Comparison of ENCODE assay signal across 8 cellular contexts in the genomic region with DNA sequence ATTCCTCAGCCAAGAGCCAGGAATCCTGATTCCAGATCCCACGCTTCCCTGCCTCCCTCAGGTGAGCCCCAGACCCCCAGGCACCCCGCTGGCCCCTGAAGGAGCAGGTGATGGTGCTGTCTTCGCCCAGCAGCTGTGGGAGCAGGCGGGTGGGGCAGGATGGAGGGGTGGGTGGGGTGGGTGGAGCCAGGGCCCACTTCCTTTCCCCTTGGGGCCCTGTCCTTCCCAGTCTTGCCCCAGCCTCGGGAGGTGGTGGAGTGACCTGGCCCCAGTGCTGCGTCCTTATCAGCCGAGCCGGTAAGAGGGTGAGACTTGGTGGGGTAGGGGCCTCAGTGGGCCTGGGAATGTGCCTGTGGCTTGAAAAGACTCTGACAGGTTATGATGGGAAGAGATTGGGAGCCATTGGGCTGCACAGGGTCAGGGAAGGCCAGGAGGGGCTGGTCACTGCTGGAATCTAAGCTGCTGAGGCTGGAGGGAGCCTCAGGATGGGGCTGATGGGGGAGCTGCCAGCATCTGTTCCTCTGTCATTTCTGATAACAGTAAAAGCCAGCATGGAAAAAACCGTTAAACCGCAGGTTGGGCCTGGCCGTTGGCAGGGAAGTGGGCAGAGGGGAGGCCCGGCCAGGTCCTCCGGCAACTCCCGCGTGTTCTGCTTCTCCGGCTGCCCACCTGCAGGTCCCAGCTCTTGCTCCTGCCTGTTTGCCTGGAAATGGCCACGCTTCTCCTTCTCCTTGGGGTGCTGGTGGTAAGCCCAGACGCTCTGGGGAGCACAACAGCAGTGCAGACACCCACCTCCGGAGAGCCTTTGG. TPM values are rescaled to one million over a fixed set of nuclear protein-coding genes. Genes with fewer than 3 reads are reported as not detected.
DNase-seq lines count a peak whose midpoint lies in the region; ATAC-seq and TF ChIP-seq lines count a peak whose summit lies in the region.

A gene with protein sequence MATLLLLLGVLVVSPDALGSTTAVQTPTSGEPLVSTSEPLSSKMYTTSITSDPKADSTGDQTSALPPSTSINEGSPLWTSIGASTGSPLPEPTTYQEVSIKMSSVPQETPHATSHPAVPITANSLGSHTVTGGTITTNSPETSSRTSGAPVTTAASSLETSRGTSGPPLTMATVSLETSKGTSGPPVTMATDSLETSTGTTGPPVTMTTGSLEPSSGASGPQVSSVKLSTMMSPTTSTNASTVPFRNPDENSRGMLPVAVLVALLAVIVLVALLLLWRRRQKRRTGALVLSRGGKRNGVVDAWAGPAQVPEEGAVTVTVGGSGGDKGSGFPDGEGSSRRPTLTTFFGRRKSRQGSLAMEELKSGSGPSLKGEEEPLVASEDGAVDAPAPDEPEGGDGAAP (plus strand): TSS at position 228 of the 809 bp plus-strand sequence. CDS start 482 bp downstream, at position 710.

- H3K9me3 ChIP-seq in CD8-positive, alpha-beta T cell (ENCODE audit: low read length), result no peaks in the 10 kb centered on the region
- no peaks in the 10 kb centered on the region for H3K9me3 ChIP-seq in uterus

- H3K9me3 Mint-ChIP-seq in CD8-positive, alpha-beta T cell, result no peaks in the 10 kb centered on the region
- H3K9me3 Mint-ChIP-seq in IgD-negative memory B cell, result no peaks in the 10 kb centered on the region
- H3K9me3 Mint-ChIP-seq in activated CD8-positive, alpha-beta T cell treated with anti-CD3 and anti-CD28 coated beads, Interleukin-2, amount 10 ng/mL, durations not matched to agents 7 days and 5 days (ENCODE audit: insufficient read depth), result no peaks in the 10 kb centered on the region
- H3K9me3 Mint-ChIP-seq in memory B cell, result no peaks in the 10 kb centered on the region
- no peaks in the 10 kb centered on the region for H3K9me3 Mint-ChIP-seq in chondrocyte (ENCODE audit: low read depth)

- H3K27me3 Mint-ChIP-seq in CD8-positive, alpha-beta T cell (ENCODE audit: low read depth), result no peaks in the 10 kb centered on the region
- H3K27me3 Mint-ChIP-seq in IgD-negative memory B cell (peaks cover 2% of the 10 kb centered on the region), memory B cell (no peaks in the 10 kb centered on the region), chondrocyte (ENCODE audit: low read depth) (no peaks in the 10 kb centered on the region)
- no peaks in the 10 kb centered on the region for H3K27me3 Mint-ChIP-seq in activated CD8-positive, alpha-beta T cell treated with anti-CD3 and anti-CD28 coated beads, Interleukin-2, amount 10 ng/mL, durations not matched to agents 7 days and 5 days (ENCODE audit: low read depth)

- peaks cover 66% of the 10 kb centered on the region for H3K4me1 Mint-ChIP-seq in CD8-positive, alpha-beta T cell (ENCODE audit: low read depth)
- peaks cover 15 to 41% (median 37%) of the 10 kb centered on the region in 3 donors for H3K4me1 Mint-ChIP-seq in IgD-negative memory B cell
- H3K4me1 Mint-ChIP-seq in activated CD8-positive, alpha-beta T cell treated with anti-CD3 and anti-CD28 coated beads, Interleukin-2, amount 10 ng/mL, durations not matched to agents 7 days and 5 days (ENCODE audit: low read depth), result peaks cover 49% of the 10 kb centered on the region
- H3K4me1 Mint-ChIP-seq in memory B cell, result peaks cover 35% of the 10 kb centered on the region
- peaks cover 6% of the 10 kb centered on the region for H3K4me1 Mint-ChIP-seq in chondrocyte (ENCODE audit: low read depth)

- peak within 1 kb of the TSS; percentile 95 for H3K27ac Mint-ChIP-seq in CD8-positive, alpha-beta T cell
- peak within 1 kb of the TSS; percentile 74 to 84 (median 74) for H3K27ac Mint-ChIP-seq in IgD-negative memory B cell
- H3K27ac Mint-ChIP-seq in activated CD8-positive, alpha-beta T cell treated with anti-CD3 and anti-CD28 coated beads, Interleukin-2, amount 10 ng/mL, durations not matched to agents 7 days and 5 days, result peak within 1 kb of the TSS; percentile 97
- peak within 1 kb of the TSS; percentile 9 for H3K27ac Mint-ChIP-seq in memory B cell
- H3K27ac Mint-ChIP-seq in chondrocyte (ENCODE audit: unreplicated experiment), result no peak within 1 kb of the TSS

- TF ChIP-seq POLR2A in uterus (IDR thresholded peaks at IDR 0.05), result no peak

- CTCF ChIA-PET in CD8-positive, alpha-beta T cell (lab: Charles Lee), result interaction anchor here (1.0 to 1.6 kb wide), 3 partner anchors 10 to 37 kb away, joined by 3 to 5 read pairs (median 3); no protein-coding TSS in a partner anchor
- CTCF ChIA-PET in activated CD8-positive, alpha-beta T cell treated with anti-CD3 and anti-CD28 coated beads, Interleukin-2, amount 10 ng/mL, durations not matched to agents 7 days and 5 days (lab: Charles Lee), result interaction anchor here (0.7 to 4.0 kb wide), 12 partner anchors 12 to 404 kb away, joined by 3 to 32 read pairs (median 3); a partner anchor contains a TSS
- CTCF ChIA-PET in RWPE1 (lab: Yijun Ruan, JAX), result no interaction called here

- intact Hi-C loops in CD8-positive, alpha-beta T cell (cut with DNase I, micrococcal nuclease), result loop anchor here (2.0 to 5.0 kb wide), 2 partner anchors 51 to 68 kb away; no protein-coding TSS in a partner anchor
- intact Hi-C loops in uterus (cut with DNase I; ENCODE audit: low total_unique reads), result no loop called here

- peak within 1 kb of the TSS; percentile 98 for H3K4me3 Mint-ChIP-seq in CD8-positive, alpha-beta T cell
- H3K4me3 Mint-ChIP-seq in IgD-negative memory B cell (peak within 1 kb of the TSS; percentile 49 to 93 (median 84)), memory B cell (peak within 1 kb of the TSS; percentile 50), chondrocyte (ENCODE audit: unreplicated experiment) (no peak within 1 kb of the TSS)
- peak within 1 kb of the TSS; percentile 96 for H3K4me3 Mint-ChIP-seq in activated CD8-positive, alpha-beta T cell treated with anti-CD3 and anti-CD28 coated beads, Interleukin-2, amount 10 ng/mL, durations not matched to agents 7 days and 5 days

- H3K36me3 Mint-ChIP-seq in CD8-positive, alpha-beta T cell, result peaks cover 43% of the 10 kb centered on the region
- no peaks in the 10 kb centered on the region for H3K36me3 Mint-ChIP-seq in IgD-negative memory B cell
- peaks cover 50% of the 10 kb centered on the region for H3K36me3 Mint-ChIP-seq in activated CD8-positive, alpha-beta T cell treated with anti-CD3 and anti-CD28 coated beads, Interleukin-2, amount 10 ng/mL, durations not matched to agents 7 days and 5 days (ENCODE audit: low read depth)
- no peaks in the 10 kb centered on the region for H3K36me3 Mint-ChIP-seq in memory B cell
- H3K36me3 Mint-ChIP-seq in chondrocyte (ENCODE audit: low read depth), result no peaks in the 10 kb centered on the region

- H3K4me3 ChIP-seq in CD8-positive, alpha-beta T cell (ENCODE audit: low read depth, low read length), result peak within 1 kb of the TSS; percentile 89
- no peak within 1 kb of the TSS for H3K4me3 ChIP-seq in uterus

- H3K27ac ChIP-seq in CD8-positive, alpha-beta T cell (ENCODE audit: low read depth, low read length), result peak within 1 kb of the TSS; percentile 65
- H3K27ac ChIP-seq in uterus (no peak within 1 kb of the TSS), RWPE1 (no peak within 1 kb of the TSS)

- DNase-seq in CD8-positive, alpha-beta T cell, result peak in 5 of 7 experiments; percentile 40 to 73 (median 51)
- DNase-seq in activated CD8-positive, alpha-beta T cell treated with anti-CD3 and anti-CD28 coated beads, Interleukin-2, amount 10 ng/mL, durations not matched to agents 7 days and 5 days, result peak; percentile 73
- DNase-seq in memory B cell (ENCODE audit: low spot score in 2 of 2), result no peak
- DNase-seq in chondrocyte (ENCODE audit: low spot score), result no peak
- DNase-seq in uterus, result no peak
- no peak for DNase-seq in RWPE1 (ENCODE audit: low spot score)

- POLR2A ChIA-PET in CD8-positive, alpha-beta T cell (lab: Charles Lee), result interaction anchor here (0.9 to 1.9 kb wide), 8 partner anchors 12 to 158 kb away, joined by 3 to 7 read pairs (median 3); a partner anchor contains a TSS
- POLR2A ChIA-PET in activated CD8-positive, alpha-beta T cell treated with anti-CD3 and anti-CD28 coated beads, Interleukin-2, amount 10 ng/mL, durations not matched to agents 7 days and 5 days (lab: Charles Lee), result interaction anchor here (0.6 to 1.6 kb wide), 7 partner anchors 12 to 1780 kb away, joined by 3 to 11 read pairs (median 5); a partner anchor contains a TSS
- POLR2A ChIA-PET in RWPE1 (lab: Yijun Ruan, JAX; ENCODE audit: low non-redundant PET), result no interaction called here

- H3K27me3 ChIP-seq in CD8-positive, alpha-beta T cell (ENCODE audit: insufficient read depth, low read length), result no peaks in the 10 kb centered on the region
- no peaks in the 10 kb centered on the region for H3K27me3 ChIP-seq in uterus

- H3K4me1 ChIP-seq in CD8-positive, alpha-beta T cell (ENCODE audit: insufficient read depth, low read length), result peaks cover 54% of the 10 kb centered on the region
- peaks cover 0 to 6% of the 10 kb centered on the region in 2 donors for H3K4me1 ChIP-seq in uterus

- TF ChIP-seq CTCF in CD8-positive, alpha-beta T cell (IDR thresholded peaks at IDR 0.05), result no peak
- TF ChIP-seq CTCF in chondrocyte (IDR thresholded peaks at IDR 0.05) (no peak), uterus (IDR thresholded peaks at IDR 0.05) (no peak), RWPE1 (conservative IDR thresholded peaks at IDR 0.05; ENCODE audit: low read depth) (no peak)

- peaks cover 6% of the 10 kb centered on the region for H3K36me3 ChIP-seq in CD8-positive, alpha-beta T cell (ENCODE audit: insufficient read depth, low read length)
- H3K36me3 ChIP-seq in uterus, result no peaks in the 10 kb centered on the region

- ATAC-seq in CD8-positive, alpha-beta T cell, result peak; percentile 15
- peak; percentile 40 for ATAC-seq in activated CD8-positive, alpha-beta T cell treated with anti-CD3 and anti-CD28 coated beads, Interleukin-2, amount 10 ng/mL, durations not matched to agents 7 days and 5 days
- no peak for ATAC-seq in memory B cell (ENCODE audit: low read depth)
- ATAC-seq in HG03045 (IDR thresholded peaks at IDR 0.05; ENCODE audit: unreplicated experiment), result no peak

RNA-seq across cellular contexts. Expression of the gene that starts here (rescaled TPM):
- total RNA-seq in CD8-positive, alpha-beta T cell, result 10 to 100 TPM; 36.9 to 38.2 TPM
- 11.0 TPM for polyA plus RNA-seq in IgD-negative memory B cell
- 100 to 1,000 TPM; 339 to 352 TPM for total RNA-seq in activated CD8-positive, alpha-beta T cell treated with anti-CD3 and anti-CD28 coated beads, Interleukin-2, amount 10 ng/mL, durations not matched to agents 7 days and 5 days
- total RNA-seq in chondrocyte (not detected in 3 replicates), uterus (1 to 10 TPM in 1 of 4 donors, under 1 TPM in 2, not detected in 1; 0.26 to 2.4 (median 0.83) TPM)

Comparison
In these comparisons a context has a peak if more than half of its experiments do, and no peak if none do; other contexts are left out.
1. RNA of the gene that starts here (total RNA-seq): 339 to 352 TPM in activated CD8-positive, alpha-beta T cell treated with anti-CD3 and anti-CD28 coated beads, Interleukin-2, amount 10 ng/mL, durations not matched to agents 7 days and 5 days and 36.9 to 38.2 TPM in CD8-positive, alpha-beta T cell; 0.26 to 2.4 TPM in uterus and not detected in chondrocyte; every median in the first group is over 10 times any median in the second.
2. RNA of the gene that starts here (total RNA-seq): 339 to 352 TPM in activated CD8-positive, alpha-beta T cell treated with anti-CD3 and anti-CD28 coated beads, Interleukin-2, amount 10 ng/mL, durations not matched to agents 7 days and 5 days; 36.9 to 38.2 TPM in CD8-positive, alpha-beta T cell; every median in the first group is over 4 times any median in the second.
3. ATAC-seq: peak in CD8-positive, alpha-beta T cell (single experiment) and activated CD8-positive, alpha-beta T cell treated with anti-CD3 and anti-CD28 coated beads, Interleukin-2, amount 10 ng/mL, durations not matched to agents 7 days and 5 days (single experiment); none in memory B cell (single experiment) and HG03045 (single experiment).
4. DNase-seq: peak in CD8-positive, alpha-beta T cell (5 of 7) and activated CD8-positive, alpha-beta T cell treated with anti-CD3 and anti-CD28 coated beads, Interleukin-2, amount 10 ng/mL, durations not matched to agents 7 days and 5 days (single experiment); none in memory B cell (0 of 2), chondrocyte (single experiment), uterus (0 of 2) and RWPE1 (single experiment).